Comparison of ENCODE assay signal across 10 cellular contexts in the genomic region with DNA sequence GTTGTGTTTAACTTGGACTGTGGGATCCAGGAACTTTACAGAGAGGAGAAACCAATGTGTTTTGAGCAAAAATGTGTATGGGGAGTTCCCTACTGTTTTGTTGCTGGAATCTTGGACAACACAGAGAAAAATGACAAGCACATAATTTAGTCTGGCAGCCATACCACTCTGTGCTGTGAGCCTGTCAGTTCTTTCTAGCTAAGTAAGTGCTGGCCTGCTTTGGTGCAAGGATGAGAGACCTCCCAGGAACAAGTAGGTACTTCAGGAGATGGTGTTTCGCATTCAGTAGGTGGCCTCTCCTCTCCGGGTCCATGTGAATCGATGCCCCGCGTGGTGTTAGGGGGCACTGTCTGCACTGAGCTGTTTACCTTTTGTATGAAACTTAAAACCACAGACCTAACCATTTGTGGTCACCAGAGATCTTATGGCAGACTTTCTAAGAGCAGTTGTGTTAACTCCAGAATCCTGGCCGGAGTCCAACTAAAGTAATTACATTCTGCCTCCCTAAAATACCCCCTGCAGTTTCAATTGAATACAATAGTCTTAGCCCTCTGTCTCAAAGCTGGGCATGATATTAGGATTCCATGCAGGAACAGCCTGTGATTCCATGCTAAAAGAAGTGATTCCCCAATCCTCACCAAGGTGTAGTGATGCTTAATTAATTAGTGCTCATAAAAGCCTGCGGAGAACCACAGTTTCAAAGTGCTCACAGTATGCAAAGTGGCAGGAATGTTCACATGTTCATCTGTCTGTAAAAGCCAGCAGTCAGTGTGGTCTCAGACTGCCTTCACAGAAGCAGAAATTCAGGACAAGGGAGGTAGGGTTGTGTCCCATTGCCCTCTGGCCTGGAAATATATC.
A peak's percentile ranks its signal among the peaks of the same experiment; 100 is the strongest.
DNase-seq lines count a peak whose midpoint lies in the region; ATAC-seq and TF ChIP-seq lines count a peak whose summit lies in the region.
"Had no signal": no experiment of that assay in that cellular context is flagged by ENCODE, and none has a peak within 500 bp of the region (broad histone marks: within the 10 kb centered on the region; RNA-seq: fewer than 3 reads in every experiment).

No MANE protein-coding gene starts in this region.

- DNase-seq in Daoy (ENCODE audit: low read depth) = peak; percentile 89
- DNase-seq in SW480 (ENCODE audit: low spot score) = peak; percentile 78
- peak; percentile 80 for DNase-seq in osteoblast (ENCODE audit: insufficient read length, low spot score, missing footprints)
- no peak for DNase-seq in effector memory CD4-positive, alpha-beta T cell
- no peak for DNase-seq in tibial artery
- no peak for DNase-seq in NCI-H1436 treated with DMSO at 0.1 percent for 48 hours (lab: John Stamatoyannopoulos, UW)

- H2AFZ ChIP-seq in osteoblast (ENCODE audit: low read length) = no peak overlapping the region

- no peaks in the 10 kb centered on the region for H3K36me3 ChIP-seq in osteoblast (ENCODE audit: insufficient read depth, low read length)
- H3K36me3 ChIP-seq in effector memory CD4-positive, alpha-beta T cell (ENCODE audit: control insufficient read depth, insufficient read depth, low read length) = no peaks in the 10 kb centered on the region
- H3K36me3 ChIP-seq in tibial artery = no peaks in the 10 kb centered on the region
- H3K36me3 ChIP-seq: thoracic aorta had no signal

- peak overlapping the region; percentile 65 for H3K4me2 ChIP-seq in osteoblast (ENCODE audit: insufficient read depth, low read length)

- TF ChIP-seq CTCF in osteoblast (IDR thresholded peaks at IDR 0.05; ENCODE audit: extremely low read depth, low read depth, low read length) = peak; percentile 27
- TF ChIP-seq CTCF in tibial artery (IDR thresholded peaks at IDR 0.05) = no peak

- no peaks in the 10 kb centered on the region for H3K79me2 ChIP-seq in osteoblast (ENCODE audit: insufficient read depth, low read length)

- no peaks in the 10 kb centered on the region for H3K27me3 ChIP-seq in osteoblast (ENCODE audit: insufficient read depth, low read length)
- no peaks in the 10 kb centered on the region for H3K27me3 ChIP-seq in effector memory CD4-positive, alpha-beta T cell (replicated peaks; ENCODE audit: control insufficient read depth, insufficient read depth, low read length, poor library complexity, severe bottlenecking)
- H3K27me3 ChIP-seq in tibial artery = no peaks in the 10 kb centered on the region

- no peak overlapping the region for H3K4me3 ChIP-seq in osteoblast (ENCODE audit: insufficient read depth, low read length)
- no peak overlapping the region for H3K4me3 ChIP-seq in effector memory CD4-positive, alpha-beta T cell (ENCODE audit: insufficient read depth, low read depth, low read length, poor library complexity, severe bottlenecking)
- no peak overlapping the region for H3K4me3 ChIP-seq in tibial artery
- H3K4me3 ChIP-seq: K562, thoracic aorta had no signal

- H3K9me3 ChIP-seq in osteoblast (ENCODE audit: low read depth, low read length) (no peaks in the 10 kb centered on the region), tibial artery (no peaks in the 10 kb centered on the region)
- no peaks in the 10 kb centered on the region for H3K9me3 ChIP-seq in effector memory CD4-positive, alpha-beta T cell (ENCODE audit: control insufficient read depth, low read length)
- H3K9me3 ChIP-seq: thoracic aorta had no signal

- ATAC-seq in GM19468 (IDR thresholded peaks at IDR 0.05; ENCODE audit: extremely low read depth, unreplicated experiment) (peak; percentile 61), HG03457 (IDR thresholded peaks at IDR 0.05; ENCODE audit: unreplicated experiment) (peak; percentile 72)
- ATAC-seq: K562 had no signal

- intact Hi-C loops in tibial artery (cut with DNase I; ENCODE audit: low total_unique reads) = no loop called here

- H3K4me1 ChIP-seq in osteoblast (ENCODE audit: insufficient read depth, low read length) (peaks cover 34% of the 10 kb centered on the region), tibial artery (no peaks in the 10 kb centered on the region)
- H3K4me1 ChIP-seq in effector memory CD4-positive, alpha-beta T cell (ENCODE audit: control insufficient read depth, insufficient read depth, low read length, poor library complexity, severe bottlenecking) = no peaks in the 10 kb centered on the region

- H4K20me1 ChIP-seq in osteoblast (ENCODE audit: insufficient read depth, low read length) = no peaks in the 10 kb centered on the region

- peak overlapping the region; percentile 22 for H3K27ac ChIP-seq in osteoblast (ENCODE audit: low read depth, low read length)
- no peak overlapping the region for H3K27ac ChIP-seq in effector memory CD4-positive, alpha-beta T cell (ENCODE audit: insufficient read depth, low read length, poor library complexity, severe bottlenecking)
- no peak overlapping the region for H3K27ac ChIP-seq in tibial artery
- H3K27ac ChIP-seq: thoracic aorta had no signal

Comparison
In these comparisons a context has a peak if more than half of its experiments do, and no peak if none do; other contexts are left out.
1. DNase-seq: peak in Daoy (single experiment), SW480 (single experiment) and osteoblast (single experiment); none in effector memory CD4-positive, alpha-beta T cell (0 of 3), tibial artery (0 of 2) and NCI-H1436 treated with DMSO at 0.1 percent for 48 hours (single experiment).